7 cellular contexts compared by ENCODE assay signal in genomic region chr16:7541026-7541425, GRCh38.
"Had no signal": no experiment of that assay in that cellular context is flagged by ENCODE, and none has a peak within 500 bp of the region (broad histone marks: within the 10 kb centered on the region; RNA-seq: fewer than 3 reads in every experiment).

No MANE protein-coding gene starts in this region.

- H3K9ac ChIP-seq: KMS-11 had no signal

- FAIRE-seq: HTR-8/SVneo had no signal

- H3K4me1 Mint-ChIP-seq: IgD-negative memory B cell had no signal

- H3K36me3 Mint-ChIP-seq: IgD-negative memory B cell had no signal

- H3K27me3 Mint-ChIP-seq: IgD-negative memory B cell had no signal

- H3K4me2 ChIP-seq: KMS-11 had no signal

- H3K27ac ChIP-seq: HL-60, KMS-11 had no signal

- DNase-seq: IMR-90, KBM-7, KG1 had no signal

- H3K4me3 Mint-ChIP-seq: IgD-negative memory B cell had no signal
